Comparison of ENCODE assay signal across 8 cellular contexts in genomic region chr1:207495816-207496792, GRCh38. TPM values are rescaled to one million over a fixed set of nuclear protein-coding genes. Genes with fewer than 3 reads are reported as not detected.
DNase-seq lines count a peak whose midpoint lies in the region; ATAC-seq, FAIRE-seq and TF ChIP-seq lines count a peak whose summit lies in the region.

Gene CR1, plus strand, starts transcription at chr1:207496157. Its CDS starts 111 bp downstream, at chr1:207496268.

- intact Hi-C loops in pancreas (cut with DNase I) = no loop called here

- H3K36me3 ChIP-seq in BE2C (no peaks in the 10 kb centered on the region), pancreas (no peaks in the 10 kb centered on the region)

- peak; percentile 6 for DNase-seq in BE2C
- DNase-seq in KG1 (lab: John Stamatoyannopoulos, UW) = peak; percentile 52
- DNase-seq in activated CD8-positive, alpha-beta memory T cell treated with anti-CD3 and anti-CD28 coated beads, Interleukin-2, amount 50 U/mL, for 4 hours = peak; percentile 44
- DNase-seq in germinal center (ENCODE audit: low spot score) = peak; percentile 73
- peak in 3 of 6 donors; percentile 16 to 69 (median 38) for DNase-seq in pancreas
- DNase-seq in NCI-H2107 treated with DMSO at 0.1 percent for 48 hours (lab: John Stamatoyannopoulos, UW; ENCODE audit: unreplicated experiment) = no peak
- no peak for DNase-seq in HK-2 (ENCODE audit: unreplicated experiment)

- peak within 1 kb of the TSS in 1 of 4 donors; percentile 22 for H3K27ac ChIP-seq in pancreas

- H3K4me3 ChIP-seq in BE2C (ENCODE audit: low read depth, low read length) = no peak within 1 kb of the TSS
- peak within 1 kb of the TSS in 3 of 4 donors; percentile 2 to 49 (median 18) for H3K4me3 ChIP-seq in pancreas

- 5% methylated on average over 66 to 68 of the region's 68 CpGs for WGBS in pancreas, 2 donors

- peaks cover 75% of the 10 kb centered on the region for H3K27me3 ChIP-seq in BE2C
- H3K27me3 ChIP-seq in pancreas = peaks cover 0 to 9% (median 0%) of the 10 kb centered on the region in 4 donors

- FAIRE-seq in pancreas (lab: Jason Lieb, UNC) = no peak

- H3K9me3 ChIP-seq in BE2C (no peaks in the 10 kb centered on the region), pancreas (no peaks in the 10 kb centered on the region)

- no peak for TF ChIP-seq CTCF in BE2C (IDR thresholded peaks at IDR 0.05; ENCODE audit: low read depth, low read length)
- TF ChIP-seq CTCF in pancreas (IDR thresholded peaks at IDR 0.05) = no peak

- ATAC-seq in GM19463 (IDR thresholded peaks at IDR 0.05; ENCODE audit: unreplicated experiment) (peak; percentile 52), pancreas (peak; percentile 43 to 72 (median 70))

- no peaks in the 10 kb centered on the region for H3K4me1 ChIP-seq in BE2C
- no peaks in the 10 kb centered on the region for H3K4me1 ChIP-seq in pancreas

RNA-seq across cellular contexts. Expression of gene CR1, which starts in this region (rescaled TPM):
- polyA plus RNA-seq in BE2C (2012; ENCODE audit: insufficient read depth, insufficient read length, low read depth) = not detected
- 1 to 10 TPM in 3 of 6 donors, under 1 TPM in 3; 0.14 to 4.7 (median 1.0) TPM for total RNA-seq in pancreas
- polyA plus RNA-seq in pancreas = under 1 TPM; 0.05 to 0.08 TPM

Comparison
In these comparisons a context has a peak if more than half of its experiments do, and no peak if none do; other contexts are left out.
1. DNase-seq: peak in BE2C (single experiment), KG1 (single experiment), activated CD8-positive, alpha-beta memory T cell treated with anti-CD3 and anti-CD28 coated beads, Interleukin-2, amount 50 U/mL, for 4 hours (single experiment) and germinal center (single experiment); none in NCI-H2107 treated with DMSO at 0.1 percent for 48 hours (single experiment) and HK-2 (single experiment).